ENCODE assay signal across 32 cellular contexts in the genomic region with DNA sequence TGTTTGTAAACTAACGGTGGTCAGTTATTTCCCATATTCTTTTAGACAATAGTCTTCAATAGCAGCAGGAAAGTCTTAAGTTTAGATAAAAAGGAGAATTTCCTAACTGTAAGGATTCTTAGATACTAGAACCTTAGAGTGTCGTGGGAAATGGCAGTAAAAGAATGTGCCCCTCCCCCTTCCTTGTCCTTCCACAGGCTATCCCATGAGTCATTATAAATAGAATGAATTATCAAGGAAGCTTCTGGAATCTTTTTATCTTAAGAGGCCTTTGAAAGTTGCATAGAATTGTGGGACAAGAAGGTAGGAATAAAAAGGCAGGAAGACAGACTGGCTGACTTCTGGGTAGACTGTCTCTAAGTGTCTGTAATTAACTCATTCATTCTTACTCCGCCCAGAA.
DNase-seq lines count a peak whose midpoint lies in the region; ATAC-seq and TF ChIP-seq lines count a peak whose summit lies in the region.
"Had no signal": no experiment of that assay in that cellular context is flagged by ENCODE, and none has a peak within 500 bp of the region (broad histone marks: within the 10 kb centered on the region; RNA-seq: fewer than 3 reads in every experiment).

No MANE protein-coding gene starts in this region.

- H3K23ac ChIP-seq in trophoblast cell (ENCODE audit: low read length): no peak overlapping the region

- H3K27me3 Mint-ChIP-seq in stimulated activated naive CD8-positive, alpha-beta T cell treated with anti-CD3 and anti-CD28 coated beads, Interleukin-15, amount 100 ng/mL, for 72 hours: peaks cover 15% of the 10 kb centered on the region

- no peak overlapping the region for H3K4ac ChIP-seq in trophoblast cell (ENCODE audit: low read depth, low read length)

- H3K4me3 ChIP-seq in trophoblast cell (ENCODE audit: low read depth, low read length) (no peak overlapping the region), colonic mucosa (no peak overlapping the region)
- H3K4me3 ChIP-seq: BLaER1 treated with 17β-estradiol and CSF1 and Interleukin-3, amounts not matched to agents 10 nM and 100 nM; dorsolateral prefrontal cortex; lung; ovary; right atrium auricular region; transverse colon had no signal

- H3K18ac ChIP-seq in trophoblast cell (ENCODE audit: low read length): no peak overlapping the region

- H2AFZ ChIP-seq in trophoblast cell (ENCODE audit: insufficient read depth, low read length, poor library complexity): no peak overlapping the region

- no peak overlapping the region for H3K14ac ChIP-seq in trophoblast cell (ENCODE audit: low read length)

- H3K27ac Mint-ChIP-seq in stimulated activated naive CD8-positive, alpha-beta T cell treated with anti-CD3 and anti-CD28 coated beads, Interleukin-15, amount 100 ng/mL, for 72 hours: no peak overlapping the region
- H3K27ac Mint-ChIP-seq in activated naive CD4-positive, alpha-beta T cell treated with anti-CD3 and anti-CD28 coated beads, Interleukin-2, amount 50 U/mL, for 72 hours: no peak overlapping the region
- H3K27ac Mint-ChIP-seq: activated CD4-positive, alpha-beta memory T cell treated with anti-CD3 and anti-CD28 coated beads for 36 hours; nephron progenitor cell had no signal

- no peak overlapping the region for H3K4me2 ChIP-seq in trophoblast cell (ENCODE audit: low read length)
- H3K4me2 ChIP-seq: BLaER1 treated with 17β-estradiol and CSF1 and Interleukin-3, amounts not matched to agents 10 nM and 100 nM had no signal

- H3K27ac ChIP-seq in trophoblast cell (ENCODE audit: low read depth, low read length) (no peak overlapping the region), colonic mucosa (no peak overlapping the region)
- H3K27ac ChIP-seq: BLaER1 treated with 17β-estradiol and CSF1 and Interleukin-3, amounts not matched to agents 10 nM and 100 nM; dorsolateral prefrontal cortex; HL-60; ovary; right atrium auricular region; transverse colon had no signal

- no peaks in the 10 kb centered on the region for H3K9me3 Mint-ChIP-seq in stimulated activated naive CD8-positive, alpha-beta T cell treated with anti-CD3 and anti-CD28 coated beads, Interleukin-15, amount 100 ng/mL, for 72 hours
- H3K9me3 Mint-ChIP-seq in activated naive CD4-positive, alpha-beta T cell treated with anti-CD3 and anti-CD28 coated beads, Interleukin-2, amount 50 U/mL, for 72 hours: no peaks in the 10 kb centered on the region
- H3K9me3 Mint-ChIP-seq: activated CD4-positive, alpha-beta memory T cell treated with anti-CD3 and anti-CD28 coated beads for 36 hours; nephron progenitor cell had no signal

- H3K4me3 Mint-ChIP-seq in stimulated activated naive CD8-positive, alpha-beta T cell treated with anti-CD3 and anti-CD28 coated beads, Interleukin-15, amount 100 ng/mL, for 72 hours: no peak overlapping the region
- H3K4me3 Mint-ChIP-seq: activated CD4-positive, alpha-beta memory T cell treated with anti-CD3 and anti-CD28 coated beads for 36 hours; nephron progenitor cell had no signal

- peak; percentile 11 for DNase-seq in ELR (ENCODE audit: low read depth)
- peak; percentile 8 for DNase-seq in amniotic epithelial cell (ENCODE audit: low read depth)
- peak; percentile 3 for DNase-seq in foreskin melanocyte
- peak; percentile 21 to 50 for DNase-seq in trophoblast cell
- DNase-seq in stimulated activated naive CD8-positive, alpha-beta T cell treated with anti-CD3 and anti-CD28 coated beads, Interleukin-15, amount 100 ng/mL, for 72 hours: no peak
- DNase-seq in colonic mucosa: no peak
- no peak for DNase-seq in activated naive CD4-positive, alpha-beta T cell treated with anti-CD3 and anti-CD28 coated beads, Interleukin-2, amount 50 U/mL, for 72 hours (ENCODE audit: low spot score in 2 of 2)
- DNase-seq: activated CD4-positive, alpha-beta memory T cell treated with anti-CD3 and anti-CD28 coated beads for 36 hours; activated CD8-positive, alpha-beta memory T cell treated with anti-CD3 and anti-CD28 coated beads, Interleukin-2, amount 50 U/mL, for 4 hours; activated naive CD4-positive, alpha-beta T cell treated with anti-CD3 and anti-CD28 coated beads, Interleukin-2, amount 50 U/mL, for 16 hours; central memory CD4-positive, alpha-beta T cell; COR-L47; DMS79; dorsolateral prefrontal cortex; glutamatergic neuron; NCI-H1048; NCI-H1694 treated with DMSO at 0.1 percent for 48 hours; NCI-H526; nephron progenitor cell; NK-92 treated with Interleukin-12 subunit alpha and Interleukin-12 subunit beta, amount 100 ng/mL, for 24 hours; ovary; SIG-M5; stimulated activated CD4-positive, alpha-beta T cell treated with anti-CD3 and anti-CD28 coated beads, Interleukin-2, amount 100 ng/mL, for 24 hours; SW 1271; transverse colon had no signal

- H4K8ac ChIP-seq in trophoblast cell (ENCODE audit: low read depth, low read length): no peak overlapping the region

- no peaks in the 10 kb centered on the region for H3K4me1 Mint-ChIP-seq in stimulated activated naive CD8-positive, alpha-beta T cell treated with anti-CD3 and anti-CD28 coated beads, Interleukin-15, amount 100 ng/mL, for 72 hours
- H3K4me1 Mint-ChIP-seq: nephron progenitor cell had no signal

- H3K79me1 ChIP-seq in trophoblast cell (ENCODE audit: low read length): no peaks in the 10 kb centered on the region

- intact Hi-C loops in colonic mucosa (cut with DNase I): no loop called here

- H3K27me3 ChIP-seq in trophoblast cell (ENCODE audit: insufficient read depth, low read length) (no peaks in the 10 kb centered on the region), colonic mucosa (no peaks in the 10 kb centered on the region)
- H3K27me3 ChIP-seq: BLaER1 treated with 17β-estradiol and CSF1 and Interleukin-3, amounts not matched to agents 10 nM and 100 nM; dorsolateral prefrontal cortex; ovary; right atrium auricular region; transverse colon had no signal

- no peak overlapping the region for H2BK5ac ChIP-seq in trophoblast cell (ENCODE audit: low read depth, low read length, poor library complexity)

- TF ChIP-seq CTCF in colonic mucosa (IDR thresholded peaks at IDR 0.05): no peak

- no peak overlapping the region for H2AK5ac ChIP-seq in trophoblast cell (ENCODE audit: low read length)

- no peak overlapping the region for H3K9ac ChIP-seq in trophoblast cell (ENCODE audit: low read length)
- H3K9ac ChIP-seq in colonic mucosa (ENCODE audit: low read depth in 2 of 2, low read length in 2 of 2): no peak overlapping the region
- H3K9ac ChIP-seq: BLaER1 treated with 17β-estradiol and CSF1 and Interleukin-3, amounts not matched to agents 10 nM and 100 nM had no signal

- H3K36me3 Mint-ChIP-seq in activated naive CD4-positive, alpha-beta T cell treated with anti-CD3 and anti-CD28 coated beads, Interleukin-2, amount 50 U/mL, for 72 hours: no peaks in the 10 kb centered on the region
- H3K36me3 Mint-ChIP-seq: activated CD4-positive, alpha-beta memory T cell treated with anti-CD3 and anti-CD28 coated beads for 36 hours had no signal

- no peak for ATAC-seq in stimulated activated naive CD8-positive, alpha-beta T cell treated with anti-CD3 and anti-CD28 coated beads, Interleukin-15, amount 100 ng/mL, for 72 hours
- no peak for ATAC-seq in GM21528 (IDR thresholded peaks at IDR 0.05; ENCODE audit: low FRiP score, unreplicated experiment)
- no peak for ATAC-seq in activated naive CD4-positive, alpha-beta T cell treated with anti-CD3 and anti-CD28 coated beads, Interleukin-2, amount 50 U/mL, for 72 hours
- ATAC-seq: HepG2, Panc1 had no signal

- no peak overlapping the region for H2BK12ac ChIP-seq in trophoblast cell (ENCODE audit: low read length)

- no peak overlapping the region for H4K91ac ChIP-seq in trophoblast cell (ENCODE audit: low read depth, low read length)

- H3K4me1 ChIP-seq in trophoblast cell (ENCODE audit: control insufficient read depth in 1 of 2, insufficient read depth in 2 of 2, low read length in 2 of 2) (no peaks in the 10 kb centered on the region), colonic mucosa (no peaks in the 10 kb centered on the region)
- H3K4me1 ChIP-seq: right atrium auricular region, transverse colon had no signal

- H4K12ac ChIP-seq in trophoblast cell (ENCODE audit: low read depth, low read length): no peak overlapping the region

- WGBS in trophoblast cell (ENCODE audit: extremely low coverage, insufficient coverage, insufficient read length): no CpG with 5 or more reads among the region's 3 CpGs

- H2BK120ac ChIP-seq in trophoblast cell (ENCODE audit: insufficient read depth, low read length, poor library complexity): no peak overlapping the region

- H3K79me2 ChIP-seq in trophoblast cell (ENCODE audit: control insufficient read depth, insufficient read depth, low read length, poor library complexity): no peaks in the 10 kb centered on the region

- no peaks in the 10 kb centered on the region for H3K9me3 ChIP-seq in trophoblast cell (ENCODE audit: insufficient read depth, low read depth, low read length)
- H3K9me3 ChIP-seq in colonic mucosa: no peaks in the 10 kb centered on the region
- H3K9me3 ChIP-seq: BLaER1 treated with 17β-estradiol and CSF1 and Interleukin-3, amounts not matched to agents 10 nM and 100 nM; ovary; right atrium auricular region; transverse colon had no signal

- H3K36me3 ChIP-seq in trophoblast cell (ENCODE audit: control insufficient read depth in 1 of 2, insufficient read depth in 2 of 2, low read length in 2 of 2) (no peaks in the 10 kb centered on the region), colonic mucosa (no peaks in the 10 kb centered on the region)
- H3K36me3 ChIP-seq: BLaER1 treated with 17β-estradiol and CSF1 and Interleukin-3, amounts not matched to agents 10 nM and 100 nM; ovary; right atrium auricular region; transverse colon had no signal

Comparison
In these comparisons a context has a peak if more than half of its experiments do, and no peak if none do; other contexts are left out.
1. DNase-seq: peak in ELR (single experiment), amniotic epithelial cell (single experiment), foreskin melanocyte (single experiment) and trophoblast cell (2 of 2); none in stimulated activated naive CD8-positive, alpha-beta T cell treated with anti-CD3 and anti-CD28 coated beads, Interleukin-15, amount 100 ng/mL, for 72 hours (0 of 2), colonic mucosa (single experiment) and activated naive CD4-positive, alpha-beta T cell treated with anti-CD3 and anti-CD28 coated beads, Interleukin-2, amount 50 U/mL, for 72 hours (0 of 2).